1 cellular context compared by ENCODE assay signal in genomic region chr11:4848908-4849307, GRCh38.
TF ChIP-seq lines count a peak whose summit lies in the region.

Gene OR51S1 (minus strand): TSS chr11:4849208. CDS start chr11:4849208, 0 bp downstream.

TF ChIP-seq in GM23338, 12 proteins besides CTCF, POLR2A, EP300 and RAD21 (continued from another document):
- no peak for TF ChIP-seq ZNF462 (CRISPR knock-in tag; IDR thresholded peaks at IDR 0.05)
- no peak for TF ChIP-seq EZH2 (IDR thresholded peaks at IDR 0.05; ENCODE audit: low read depth, unreplicated experiment)
- no peak for TF ChIP-seq NANOG (IDR thresholded peaks at IDR 0.05; ENCODE audit: borderline replicate concordance)
